ENCODE assay signal across 20 cellular contexts in the genomic region with DNA sequence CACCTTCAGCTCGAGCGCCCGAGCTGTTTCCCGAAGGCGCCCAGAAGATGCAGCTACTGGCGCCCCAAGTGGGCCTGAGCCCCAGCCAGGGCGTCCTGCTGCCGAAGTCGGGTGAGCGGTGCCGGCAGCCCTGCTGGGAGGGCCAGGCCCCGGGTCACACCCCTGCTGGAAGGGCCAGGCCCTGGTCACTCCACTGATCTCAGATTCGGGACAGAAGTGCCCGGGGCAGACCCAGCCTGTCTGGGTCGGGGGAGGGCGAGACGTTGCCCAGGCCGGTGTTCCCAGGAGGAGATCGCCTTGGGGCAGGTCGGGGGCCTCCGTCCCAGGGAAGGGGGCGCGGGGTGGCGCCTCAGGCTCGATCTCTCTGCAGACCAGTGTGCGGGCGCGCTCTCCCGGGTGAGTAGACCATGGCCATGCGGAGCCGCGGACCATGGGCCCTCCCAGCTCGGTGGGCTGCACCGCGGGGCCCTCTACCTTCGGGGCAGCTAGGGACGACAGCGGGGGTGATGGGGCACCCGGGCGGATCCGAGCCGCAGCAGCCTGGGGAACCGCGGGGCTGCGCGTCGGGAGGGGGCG.
DNase-seq lines count a peak whose midpoint lies in the region; ATAC-seq lines count a peak whose summit lies in the region.
"Had no signal": no experiment of that assay in that cellular context is flagged by ENCODE, and none has a peak within 500 bp of the region (broad histone marks: within the 10 kb centered on the region; RNA-seq: fewer than 3 reads in every experiment).

No MANE protein-coding gene starts in this region.

- H3K36me3 ChIP-seq in iPS-15b (ENCODE audit: control insufficient read depth, insufficient read depth, low read length) = no peaks in the 10 kb centered on the region
- H3K36me3 ChIP-seq: colonic mucosa, pancreas had no signal

- no peak for ATAC-seq in GM19463 (IDR thresholded peaks at IDR 0.05; ENCODE audit: unreplicated experiment)
- ATAC-seq: A549, HepG2, pancreas had no signal

- H3K27ac ChIP-seq in angular gyrus (ENCODE audit: low read depth, low read length) = peak overlapping the region; percentile 58
- peak overlapping the region; percentile 46 for H3K27ac ChIP-seq in substantia nigra (ENCODE audit: low read depth, low read length, poor library complexity, severe bottlenecking)
- H3K27ac ChIP-seq: A549, C4-2B, colonic mucosa, epithelial cell of prostate, pancreas had no signal

- H3K4me3 ChIP-seq in iPS-15b (ENCODE audit: low read depth, low read length) = peak overlapping the region; percentile 37
- H3K4me3 ChIP-seq: A549, colonic mucosa, pancreas had no signal

- DNase-seq in activated T-cell treated with anti-CD3 and anti-CD28 coated beads, Interleukin-2, amount 50 U/mL, for 1 hour = peak; percentile 33
- DNase-seq in activated T-cell treated with anti-CD3 and anti-CD28 coated beads, Interleukin-2, amount 50 U/mL, for 48 hours = no peak
- DNase-seq in substantia nigra (lab: John Stamatoyannopoulos, UW) (peak in 3 of 49 donors; percentile 22 to 61 (median 49)), GF-D8 (lab: John Stamatoyannopoulos, UW) (no peak), NK-92 (lab: John Stamatoyannopoulos, UW; ENCODE audit: unreplicated experiment) (no peak)
- DNase-seq: activated CD4-positive, alpha-beta memory T cell treated with anti-CD3 and anti-CD28 coated beads, Interleukin-2, amount 10 ng/mL, durations not matched to agents 7 days and 5 days; activated effector memory CD4-positive, alpha-beta T cell treated with anti-CD3 and anti-CD28 coated beads, Interleukin-2, amount 50 U/mL, for 16 hours; colonic mucosa; islet precursor cell; NCI-H2081 treated with DMSO at 0.1 percent for 48 hours; pancreas; stimulated activated CD4-positive, alpha-beta T cell treated with anti-CD3 and anti-CD28 coated beads, Interleukin-4, amount 100 ng/mL, for 24 hours; stimulated activated CD8-positive, alpha-beta memory T cell treated with anti-CD3 and anti-CD28 coated beads, Interleukin-4, amount 100 ng/mL, for 48 hours had no signal

- H3K27me3 ChIP-seq in iPS-15b (ENCODE audit: control insufficient read depth, insufficient read depth, low read length) = peaks cover 15% of the 10 kb centered on the region

- no peaks in the 10 kb centered on the region for H3K9me3 ChIP-seq in iPS-15b (ENCODE audit: control insufficient read depth, insufficient read depth, low read length)
- H3K9me3 ChIP-seq: A549, colonic mucosa, pancreas had no signal

- no peaks in the 10 kb centered on the region for H3K4me1 ChIP-seq in iPS-15b (ENCODE audit: control insufficient read depth, insufficient read depth, low read length)
- H3K4me1 ChIP-seq: colonic mucosa, pancreas had no signal

- H3K9ac ChIP-seq in iPS-15b (ENCODE audit: low read depth, low read length) = no peak overlapping the region
